ENCODE assay signal across 5 cellular contexts in the genomic region with DNA sequence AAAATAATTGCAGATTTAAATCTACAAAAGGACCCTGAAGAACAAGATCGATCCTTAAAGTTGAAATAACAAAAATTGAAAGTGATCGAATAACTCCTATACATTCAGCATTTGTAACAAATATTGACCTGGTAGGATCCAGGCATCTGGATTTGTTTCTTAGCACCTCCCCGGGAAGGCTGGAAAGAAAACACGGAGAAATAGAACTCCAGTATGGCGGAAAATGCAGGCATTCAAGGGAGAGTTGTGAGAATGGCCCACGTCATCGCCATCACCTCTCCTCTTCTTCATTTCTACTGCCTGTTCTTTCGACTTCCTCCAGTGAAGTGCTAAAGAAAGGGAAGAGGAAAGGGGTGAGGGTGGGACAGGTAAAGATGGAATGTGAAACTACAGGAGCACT.
"Had no signal": no experiment of that assay in that cellular context is flagged by ENCODE, and none has a peak within 500 bp of the region (broad histone marks: within the 10 kb centered on the region; RNA-seq: fewer than 3 reads in every experiment).

No MANE protein-coding gene starts in this region.

- H3K4me1 Mint-ChIP-seq: H9 had no signal

- H3K4me3 ChIP-seq: K562 had no signal

- H3K27ac Mint-ChIP-seq: H9 had no signal

- H3K4me3 Mint-ChIP-seq: H9 had no signal

- H3K9me3 Mint-ChIP-seq: H9 had no signal

- DNase-seq: GOT3, H9, HCEC 1CT, IMR-90 had no signal

- FAIRE-seq: K562 had no signal

- ATAC-seq: K562 had no signal
